25 cellular contexts compared by ENCODE assay signal in the genomic region with DNA sequence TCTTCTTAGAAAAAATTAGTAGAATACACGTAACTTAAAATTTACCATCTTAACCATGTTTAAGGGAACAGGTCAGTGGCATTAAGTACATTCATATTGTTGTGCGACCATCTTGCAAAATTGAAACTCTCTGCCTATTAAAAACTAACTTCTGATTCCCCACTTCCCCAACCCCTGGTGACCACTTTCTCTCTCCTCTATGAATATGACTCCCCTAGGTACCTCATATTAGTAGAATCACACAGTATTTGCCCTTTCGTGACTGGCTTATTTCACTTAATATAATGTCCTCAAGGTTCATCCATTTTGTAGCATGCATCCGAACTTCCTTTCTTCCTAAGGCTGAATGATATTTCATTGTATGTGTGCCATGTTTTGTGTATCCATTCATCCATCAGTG.
"Had no signal": no experiment of that assay in that cellular context is flagged by ENCODE, and none has a peak within 500 bp of the region (broad histone marks: within the 10 kb centered on the region; RNA-seq: fewer than 3 reads in every experiment).

No MANE protein-coding gene starts in this region.

- H3K9me3 Mint-ChIP-seq: activated naive CD4-positive, alpha-beta T cell treated with anti-CD3 and anti-CD28 coated beads, Interleukin-2, amount 10 ng/mL, durations not matched to agents 7 days and 5 days; activated naive CD8-positive, alpha-beta T cell treated with anti-CD3 and anti-CD28 coated beads, Interleukin-2, amount 50 U/mL, for 24 hours had no signal

- H3K4me3 ChIP-seq: gastrocnemius medialis, lung, spleen, suprapubic skin, transverse colon, vagina had no signal

- H3K36me3 ChIP-seq: brain microvascular endothelial cell, gastrocnemius medialis, spleen, suprapubic skin, transverse colon, vagina had no signal

- H3K27me3 ChIP-seq: brain microvascular endothelial cell, gastrocnemius medialis, spleen, suprapubic skin, transverse colon, vagina had no signal

- DNase-seq: activated CD4-positive, alpha-beta T cell treated with anti-CD3 and anti-CD28 coated beads, Interleukin-2, amount 50 U/mL, for 1 hour; activated CD8-positive, alpha-beta memory T cell treated with anti-CD3 and anti-CD28 coated beads, Interleukin-2, amount 50 U/mL, for 4 hours; activated effector memory CD4-positive, alpha-beta T cell treated with Interleukin-2 at 50 U/mL for 16 hours; activated naive CD4-positive, alpha-beta T cell treated with anti-CD3 and anti-CD28 coated beads, Interleukin-2, amount 10 ng/mL, durations not matched to agents 7 days and 5 days; activated naive CD8-positive, alpha-beta T cell treated with anti-CD3 and anti-CD28 coated beads, Interleukin-2, amount 50 U/mL, for 24 hours; activated T-cell treated with anti-CD3 and anti-CD28 coated beads, Interleukin-2, amount 50 U/mL, for 48 hours; anterior cingulate cortex; brain microvascular endothelial cell; central memory CD4-positive, alpha-beta T cell; erythroblast; gastrocnemius medialis; head of caudate nucleus; kidney; occipital lobe; retina; spleen; stimulated activated CD4-positive, alpha-beta T cell treated with anti-CD3 and anti-CD28 coated beads, Interleukin-4, amount 100 ng/mL, for 4 hours; stimulated activated naive CD4-positive, alpha-beta T cell treated with Interleukin-2 at 50 U/mL for 16 hours; T1000; transverse colon had no signal

- H3K4me3 Mint-ChIP-seq: activated naive CD4-positive, alpha-beta T cell treated with anti-CD3 and anti-CD28 coated beads, Interleukin-2, amount 10 ng/mL, durations not matched to agents 7 days and 5 days; activated naive CD8-positive, alpha-beta T cell treated with anti-CD3 and anti-CD28 coated beads, Interleukin-2, amount 50 U/mL, for 24 hours had no signal

- H3K36me3 Mint-ChIP-seq: activated naive CD4-positive, alpha-beta T cell treated with anti-CD3 and anti-CD28 coated beads, Interleukin-2, amount 10 ng/mL, durations not matched to agents 7 days and 5 days had no signal

- H3K9me3 ChIP-seq: gastrocnemius medialis, spleen, suprapubic skin, transverse colon, vagina had no signal

- H3K27ac ChIP-seq: spleen, suprapubic skin, transverse colon, vagina had no signal

- ATAC-seq: activated naive CD8-positive, alpha-beta T cell treated with anti-CD3 and anti-CD28 coated beads, Interleukin-2, amount 50 U/mL, for 24 hours; gastrocnemius medialis; left lobe of liver had no signal

- H3K27ac Mint-ChIP-seq: activated naive CD4-positive, alpha-beta T cell treated with anti-CD3 and anti-CD28 coated beads, Interleukin-2, amount 10 ng/mL, durations not matched to agents 7 days and 5 days; activated naive CD8-positive, alpha-beta T cell treated with anti-CD3 and anti-CD28 coated beads, Interleukin-2, amount 50 U/mL, for 24 hours had no signal

- FAIRE-seq: colon, kidney had no signal
